ENCODE assay signal across 20 cellular contexts in genomic region chr3:53850895-53851294, GRCh38. TPM values are rescaled to one million over a fixed set of nuclear protein-coding genes. Genes with fewer than 3 reads are reported as not detected.
DNase-seq lines count a peak whose midpoint lies in the region; ATAC-seq, FAIRE-seq and TF ChIP-seq lines count a peak whose summit lies in the region.
"Had no signal": no experiment of that assay in that cellular context is flagged by ENCODE, and none has a peak within 500 bp of the region (broad histone marks: within the 10 kb centered on the region; RNA-seq: fewer than 3 reads in every experiment).

No MANE protein-coding gene starts in this region.

- H3K4me3 ChIP-seq in colonic mucosa = no peak overlapping the region
- no peak overlapping the region for H3K4me3 ChIP-seq in HepG2 (replicated peaks in 1 of 3; ENCODE audit: insufficient read depth in 1 of 3, low read depth in 2 of 3, low read length in 3 of 3)
- H3K4me3 ChIP-seq in trophoblast cell (ENCODE audit: low read depth, low read length) = no peak overlapping the region
- H3K4me3 ChIP-seq: MG63, PC-9, SK-N-MC had no signal

- no peak overlapping the region for H3K18ac ChIP-seq in trophoblast cell (ENCODE audit: low read length)

- peaks cover 7% of the 10 kb centered on the region for H4K20me1 ChIP-seq in HepG2 (ENCODE audit: insufficient read depth, low read length)

- H2BK12ac ChIP-seq in trophoblast cell (ENCODE audit: low read length) = no peak overlapping the region

- no peaks in the 10 kb centered on the region for H3K9me3 ChIP-seq in colonic mucosa
- H3K9me3 ChIP-seq in HepG2 (ENCODE audit: low read length) = no peaks in the 10 kb centered on the region
- H3K9me3 ChIP-seq in trophoblast cell (ENCODE audit: insufficient read depth, low read depth, low read length) = peaks cover 3% of the 10 kb centered on the region
- H3K9me3 ChIP-seq: MG63 had no signal

- FAIRE-seq in HepG2 (lab: Jason Lieb, UNC) = no peak

- H3K9ac ChIP-seq in colonic mucosa (ENCODE audit: low read depth in 2 of 2, low read length in 2 of 2) (no peak overlapping the region), HepG2 (ENCODE audit: insufficient read depth, low read depth, low read length) (no peak overlapping the region), trophoblast cell (ENCODE audit: low read length) (no peak overlapping the region)

- H4K8ac ChIP-seq in trophoblast cell (ENCODE audit: low read depth, low read length) = no peak overlapping the region

- no peak overlapping the region for H3K4me3 Mint-ChIP-seq in HFFc6
- H3K4me3 Mint-ChIP-seq: activated CD4-positive, alpha-beta T cell treated with anti-CD3 and anti-CD28 coated beads, Interleukin-2, amount 10 ng/mL, durations not matched to agents 24 days and 14 days; activated naive CD8-positive, alpha-beta T cell; B cell; naive thymus-derived CD4-positive, alpha-beta T cell had no signal

- no peak overlapping the region for H4K91ac ChIP-seq in trophoblast cell (ENCODE audit: low read depth, low read length)

- intact Hi-C loops in colonic mucosa (cut with DNase I) (no loop called here), HepG2 (cut with micrococcal nuclease; ENCODE audit: unreplicated experiment) (no loop called here)

- in situ Hi-C loops in HepG2 (cut with HindIII; ENCODE audit: extremely low pct_ligation_motif_present, low pct_unique_long_range_greater_than_20kb) (no loop called here), GM13976 (cut with MboI; ENCODE audit: low sequenced_read_pairs, unreplicated experiment) (no loop called here)

- CTCF ChIA-PET in HepG2 (lab: Yijun Ruan, JAX; ENCODE audit: low intra/inter-chr PET ratio, low total read pairs) = no interaction called here

- H3K4me1 Mint-ChIP-seq in HFFc6 (ENCODE audit: low read depth) = no peaks in the 10 kb centered on the region

- H3K27ac ChIP-seq in colonic mucosa = no peak overlapping the region
- H3K27ac ChIP-seq in HepG2 (ENCODE audit: extremely low read length, insufficient read depth, low read length) = no peak overlapping the region
- H3K27ac ChIP-seq in trophoblast cell (ENCODE audit: low read depth, low read length) = no peak overlapping the region
- H3K27ac ChIP-seq: PC-9, SK-N-MC had no signal

- POLR2A ChIA-PET in HepG2 (lab: Yijun Ruan, JAX) = interaction anchor here (7.5 kb wide), 1 partner anchor 7 kb away, joined by 39 read pairs; no protein-coding TSS in a partner anchor

- no peak for TF ChIP-seq POLR2A in HepG2 (IDR thresholded peaks at IDR 0.05; ENCODE audit: insufficient read depth in 1 of 2, low read depth in 2 of 2, low read length in 2 of 2)

- no peak overlapping the region for H3K23ac ChIP-seq in trophoblast cell (ENCODE audit: low read length)

- H3K79me2 ChIP-seq in HepG2 (ENCODE audit: insufficient read depth, low read length) = peaks cover 36% of the 10 kb centered on the region
- H3K79me2 ChIP-seq in trophoblast cell (ENCODE audit: control insufficient read depth, insufficient read depth, low read length, poor library complexity) = no peaks in the 10 kb centered on the region

- no peak overlapping the region for H3K14ac ChIP-seq in trophoblast cell (ENCODE audit: low read length)

- TF ChIP-seq CTCF in AG09319 (IDR thresholded peaks at IDR 0.05; ENCODE audit: low read depth, low read length) (no peak), HFFc6 (IDR thresholded peaks at IDR 0.05) (no peak), colonic mucosa (IDR thresholded peaks at IDR 0.05) (no peak), HepG2 (CRISPR knock-in tag; IDR thresholded peaks at IDR 0.05) (no peak), GM13976 (IDR thresholded peaks at IDR 0.05; ENCODE audit: borderline replicate concordance, control extremely low read depth, extremely low read depth, insufficient read depth, missing control alignments) (no peak)

- H3K79me1 ChIP-seq in trophoblast cell (ENCODE audit: low read length) = no peaks in the 10 kb centered on the region

- WGBS in HepG2 (ENCODE audit: low lambda C conversion rate) = 93% methylated on average over 5 of the region's 5 CpGs
- WGBS in trophoblast cell (ENCODE audit: extremely low coverage, insufficient coverage, insufficient read length) = no CpG with 5 or more reads among the region's 5 CpGs

- no peaks in the 10 kb centered on the region for H3K27me3 ChIP-seq in colonic mucosa
- no peaks in the 10 kb centered on the region; a peak in 1 of 5 replicates for H3K27me3 ChIP-seq in HepG2 (ENCODE audit: control insufficient read depth in 1 of 2, insufficient read depth in 2 of 2, low read length in 2 of 2)
- H3K27me3 ChIP-seq in trophoblast cell (ENCODE audit: insufficient read depth, low read length) = peaks cover 4% of the 10 kb centered on the region
- H3K27me3 ChIP-seq: MG63 had no signal

- H3K4me2 ChIP-seq in HepG2 (ENCODE audit: low read depth, low read length) (no peak overlapping the region), trophoblast cell (ENCODE audit: low read length) (no peak overlapping the region)
- H3K4me2 ChIP-seq: PC-9 had no signal

- H3K4ac ChIP-seq in trophoblast cell (ENCODE audit: low read depth, low read length) = no peak overlapping the region

- no peak overlapping the region for H2BK5ac ChIP-seq in trophoblast cell (ENCODE audit: low read depth, low read length, poor library complexity)

- no peaks in the 10 kb centered on the region for H3K36me3 Mint-ChIP-seq in HFFc6 (ENCODE audit: low read depth)
- H3K36me3 Mint-ChIP-seq: activated naive CD8-positive, alpha-beta T cell had no signal

- H3K36me3 ChIP-seq in colonic mucosa = no peaks in the 10 kb centered on the region
- peaks cover 26 to 56% of the 10 kb centered on the region in 2 experiments for H3K36me3 ChIP-seq in HepG2 (replicated peaks in 1 of 2; ENCODE audit: control insufficient read depth in 1 of 2, insufficient read depth in 2 of 2, low read length in 2 of 2)
- no peaks in the 10 kb centered on the region for H3K36me3 ChIP-seq in trophoblast cell (ENCODE audit: control insufficient read depth in 1 of 2, insufficient read depth in 2 of 2, low read length in 2 of 2)
- H3K36me3 ChIP-seq: MG63 had no signal

- H2AFZ ChIP-seq in HepG2 (ENCODE audit: low read length) (no peak overlapping the region), trophoblast cell (ENCODE audit: insufficient read depth, low read length, poor library complexity) (no peak overlapping the region)
- H2AFZ ChIP-seq: PC-9 had no signal

- H3K9me3 Mint-ChIP-seq in HFFc6 = no peaks in the 10 kb centered on the region
- H3K9me3 Mint-ChIP-seq: activated CD4-positive, alpha-beta T cell treated with anti-CD3 and anti-CD28 coated beads, Interleukin-2, amount 10 ng/mL, durations not matched to agents 24 days and 14 days; naive thymus-derived CD4-positive, alpha-beta T cell had no signal

- DNase-seq in AG09319 (ENCODE audit: extremely low read depth, low read depth) (peak; percentile 2), HFFc6 (peak; percentile 14), colonic mucosa (peak; percentile 50), HepG2 (ENCODE audit: low spot score) (no peak), trophoblast cell (no peak), GM13976 (ENCODE audit: low spot score) (no peak), NOMO-1 (lab: John Stamatoyannopoulos, UW; ENCODE audit: unreplicated experiment in 2 of 2) (no peak)
- DNase-seq: activated CD4-positive, alpha-beta T cell treated with anti-CD3 and anti-CD28 coated beads, Interleukin-2, amount 10 ng/mL, durations not matched to agents 24 days and 14 days; MG63; naive thymus-derived CD4-positive, alpha-beta T cell; NCI-H187; NCI-H524; PC-9; stimulated activated naive CD4-positive, alpha-beta T cell had no signal

- H2AK5ac ChIP-seq in trophoblast cell (ENCODE audit: low read length) = no peak overlapping the region

- H3K4me1 ChIP-seq in colonic mucosa = no peaks in the 10 kb centered on the region
- peaks cover 19% of the 10 kb centered on the region for H3K4me1 ChIP-seq in HepG2 (ENCODE audit: insufficient read depth, low read length)
- H3K4me1 ChIP-seq in trophoblast cell (ENCODE audit: control insufficient read depth in 1 of 2, insufficient read depth in 2 of 2, low read length in 2 of 2) = peaks cover 0 to 5% of the 10 kb centered on the region in 2 experiments

- TF ChIP-seq EP300 in HepG2 (IDR thresholded peaks at IDR 0.05; ENCODE audit: low read depth in 2 of 2, low read length in 2 of 2) (no peak), HepG2 (CRISPR knock-in tag; IDR thresholded peaks at IDR 0.05; ENCODE audit: borderline replicate concordance) (no peak)

- ATAC-seq in HepG2 = no peak
- no peak for ATAC-seq in GM19351 (IDR thresholded peaks at IDR 0.05; ENCODE audit: unreplicated experiment)
- ATAC-seq: naive thymus-derived CD4-positive, alpha-beta T cell had no signal

- H3K27ac Mint-ChIP-seq in HFFc6 = no peak overlapping the region
- H3K27ac Mint-ChIP-seq: activated CD4-positive, alpha-beta T cell treated with anti-CD3 and anti-CD28 coated beads, Interleukin-2, amount 10 ng/mL, durations not matched to agents 24 days and 14 days; activated naive CD8-positive, alpha-beta T cell; B cell; naive thymus-derived CD4-positive, alpha-beta T cell; progenitor cell of endocrine pancreas had no signal

- H4K12ac ChIP-seq in trophoblast cell (ENCODE audit: low read depth, low read length) = no peak overlapping the region

- peaks cover 25% of the 10 kb centered on the region for H3K27me3 Mint-ChIP-seq in HFFc6 (ENCODE audit: insufficient read depth)

- no peak overlapping the region for H2BK120ac ChIP-seq in trophoblast cell (ENCODE audit: insufficient read depth, low read length, poor library complexity)

- BruUV-seq in HepG2 (replicated peaks; lab: Mats Ljungman, UMichigan) = no TSS peak

- no peak for TF ChIP-seq RAD21 in HepG2 (CRISPR knock-in tag; IDR thresholded peaks at IDR 0.05)

RNA-seq across cellular contexts. Expression of gene IL17RB, which starts 4.5 kb away (rescaled TPM):
- total RNA-seq in HFFc6 (2021; fragmentation: NEBNext Ultra II Directional; extraction: Animal tissue kit (Norgen Biotek cat#: 25700)) = not detected
- total RNA-seq in colonic mucosa (10 to 100 TPM; 18.6 to 25.7 TPM), HepG2 (2016; rRNA removed; fragmentation: Illumina TruSeq; extraction: Trizol) (62.7 and 130 TPM in 2 replicates)
- 21.4 and 25.8 TPM in 2 replicates for total RNA-seq in HepG2 (2016; cell fraction: cytosol; rRNA removed; fragmentation: Illumina TruSeq; extraction: Trizol; ENCODE audit: low read depth)
- 63.1 and 130 TPM in 2 replicates for total RNA-seq in HepG2 (2016; cell fraction: insoluble cytoplasmic fraction; rRNA removed; fragmentation: Illumina TruSeq; extraction: Trizol)
- 31.0 and 36.3 TPM in 2 replicates for total RNA-seq in HepG2 (2016; cell fraction: membrane; rRNA removed; fragmentation: Illumina TruSeq; extraction: Trizol)
- 189 and 216 TPM in 2 replicates for total RNA-seq in HepG2 (2016; cell fraction: nucleus; rRNA removed; fragmentation: Illumina TruSeq; extraction: Trizol)
- polyA plus RNA-seq in HepG2 (2011; rRNA removed) = 190 and 198 TPM in 2 replicates
- polyA plus RNA-seq in HepG2 (2011; cell fraction: cytosol; rRNA removed) = 70.3 and 82.3 TPM in 2 replicates
- polyA plus RNA-seq in HepG2 (2011; cell fraction: nucleus; rRNA removed) = 671 and 683 TPM in 2 replicates
- 89.0 and 97.8 TPM in 2 replicates for polyA plus RNA-seq in HepG2 (2012)
- polyA plus RNA-seq in HepG2 (2016; cell fraction: cytosol; fragmentation: Illumina TruSeq; extraction: Trizol; ENCODE audit: low read depth) = 14.5 and 16.0 TPM in 2 replicates
- 72.6 and 77.1 TPM in 2 replicates for polyA plus RNA-seq in HepG2 (2016; cell fraction: insoluble cytoplasmic fraction; fragmentation: Illumina TruSeq; extraction: Trizol; ENCODE audit: low read depth)
- 22.5 and 23.7 TPM in 2 replicates for polyA plus RNA-seq in HepG2 (2016; cell fraction: membrane; fragmentation: Illumina TruSeq; extraction: Trizol; ENCODE audit: low read depth)
- polyA plus RNA-seq in HepG2 (2016; cell fraction: nucleus; fragmentation: Illumina TruSeq; extraction: Trizol; ENCODE audit: insufficient read depth, low read depth) = 415 and 421 TPM in 2 replicates
- 9.5 and 43.2 TPM in 2 replicates for polyA minus RNA-seq in HepG2 (2011; rRNA and poly(A)+ RNA removed; ENCODE audit: low replicate concordance)
- polyA minus RNA-seq in HepG2 (2011; cell fraction: cytosol; rRNA and poly(A)+ RNA removed) = 23.4 and 24.0 TPM in 2 replicates
- polyA minus RNA-seq in HepG2 (2011; cell fraction: nucleus; rRNA and poly(A)+ RNA removed) = 94.6 and 106 TPM in 2 replicates
- 1.2 and 1.3 TPM in 2 replicates for polyA plus RNA-seq in trophoblast cell (2013)
- total RNA-seq: HT1080, PC-9 had no signal

RNA-seq across cellular contexts. Expression of gene CHDH, which starts 4.7 kb away (rescaled TPM):
- total RNA-seq in HFFc6 (2021; fragmentation: NEBNext Ultra II Directional; extraction: Animal tissue kit (Norgen Biotek cat#: 25700)) = not detected
- 10 to 100 TPM; 41.5 to 48.6 TPM for total RNA-seq in colonic mucosa
- 40.4 and 48.9 TPM in 2 replicates for total RNA-seq in HepG2 (2016; rRNA removed; fragmentation: Illumina TruSeq; extraction: Trizol)
- 3.3 TPM in 2 replicates for total RNA-seq in HepG2 (2016; cell fraction: cytosol; rRNA removed; fragmentation: Illumina TruSeq; extraction: Trizol; ENCODE audit: low read depth)
- total RNA-seq in HepG2 (2016; cell fraction: insoluble cytoplasmic fraction; rRNA removed; fragmentation: Illumina TruSeq; extraction: Trizol) = 41.6 and 47.1 TPM in 2 replicates
- total RNA-seq in HepG2 (2016; cell fraction: membrane; rRNA removed; fragmentation: Illumina TruSeq; extraction: Trizol) = 15.0 and 16.6 TPM in 2 replicates
- 41.0 and 44.5 TPM in 2 replicates for total RNA-seq in HepG2 (2016; cell fraction: nucleus; rRNA removed; fragmentation: Illumina TruSeq; extraction: Trizol)
- polyA plus RNA-seq in HepG2 (2011; rRNA removed) = 28.1 and 42.9 TPM in 2 replicates
- 23.3 and 24.3 TPM in 2 replicates for polyA plus RNA-seq in HepG2 (2011; cell fraction: cytosol; rRNA removed)
- 209 and 246 TPM in 2 replicates for polyA plus RNA-seq in HepG2 (2011; cell fraction: nucleus; rRNA removed)
- 32.6 and 41.1 TPM in 2 replicates for polyA plus RNA-seq in HepG2 (2012)
- 2.2 and 2.9 TPM in 2 replicates for polyA plus RNA-seq in HepG2 (2016; cell fraction: cytosol; fragmentation: Illumina TruSeq; extraction: Trizol; ENCODE audit: low read depth)
- polyA plus RNA-seq in HepG2 (2016; cell fraction: insoluble cytoplasmic fraction; fragmentation: Illumina TruSeq; extraction: Trizol; ENCODE audit: low read depth) = 31.8 and 33.2 TPM in 2 replicates
- 7.0 and 8.2 TPM in 2 replicates for polyA plus RNA-seq in HepG2 (2016; cell fraction: membrane; fragmentation: Illumina TruSeq; extraction: Trizol; ENCODE audit: low read depth)
- polyA plus RNA-seq in HepG2 (2016; cell fraction: nucleus; fragmentation: Illumina TruSeq; extraction: Trizol; ENCODE audit: insufficient read depth, low read depth) = 89.8 and 92.2 TPM in 2 replicates
- polyA minus RNA-seq in HepG2 (2011; rRNA and poly(A)+ RNA removed; ENCODE audit: low replicate concordance) = 3.1 and 28.1 TPM in 2 replicates
- 11.1 and 12.1 TPM in 2 replicates for polyA minus RNA-seq in HepG2 (2011; cell fraction: cytosol; rRNA and poly(A)+ RNA removed)
- 32.3 and 32.8 TPM in 2 replicates for polyA minus RNA-seq in HepG2 (2011; cell fraction: nucleus; rRNA and poly(A)+ RNA removed)
- 0.40 and 0.55 TPM in 2 replicates for polyA plus RNA-seq in trophoblast cell (2013)
- total RNA-seq: HT1080, PC-9 had no signal
- polyA plus RNA-seq: naive thymus-derived CD4-positive, alpha-beta T cell had no signal

RNA-seq across cellular contexts. Expression of gene ACTR8, which starts 31.1 kb away (rescaled TPM):
- total RNA-seq in HFFc6 (2021; fragmentation: NEBNext Ultra II Directional; extraction: Animal tissue kit (Norgen Biotek cat#: 25700)) = 10 to 100 TPM; 43.3 to 47.6 (median 45.6) TPM
- 10 to 100 TPM; 31.4 to 35.0 TPM for total RNA-seq in colonic mucosa
- total RNA-seq in HepG2 (2016; rRNA removed; fragmentation: Illumina TruSeq; extraction: Trizol) = 29.0 and 38.5 TPM in 2 replicates
- total RNA-seq in HepG2 (2016; cell fraction: cytosol; rRNA removed; fragmentation: Illumina TruSeq; extraction: Trizol; ENCODE audit: low read depth) = 5.4 and 7.5 TPM in 2 replicates
- total RNA-seq in HepG2 (2016; cell fraction: insoluble cytoplasmic fraction; rRNA removed; fragmentation: Illumina TruSeq; extraction: Trizol) = 33.7 and 39.1 TPM in 2 replicates
- total RNA-seq in HepG2 (2016; cell fraction: membrane; rRNA removed; fragmentation: Illumina TruSeq; extraction: Trizol) = 10.1 and 11.8 TPM in 2 replicates
- 20.8 and 21.7 TPM in 2 replicates for total RNA-seq in HepG2 (2016; cell fraction: nucleus; rRNA removed; fragmentation: Illumina TruSeq; extraction: Trizol)
- polyA plus RNA-seq in HepG2 (2011; rRNA removed) = 14.8 and 15.5 TPM in 2 replicates
- polyA plus RNA-seq in HepG2 (2011; cell fraction: cytosol; rRNA removed) = 9.3 and 13.2 TPM in 2 replicates
- 19.0 and 21.7 TPM in 2 replicates for polyA plus RNA-seq in HepG2 (2011; cell fraction: nucleus; rRNA removed)
- 17.1 and 18.0 TPM in 2 replicates for polyA plus RNA-seq in HepG2 (2012)
- polyA plus RNA-seq in HepG2 (2016; cell fraction: cytosol; fragmentation: Illumina TruSeq; extraction: Trizol; ENCODE audit: low read depth) = 4.0 and 4.2 TPM in 2 replicates
- 29.5 and 35.4 TPM in 2 replicates for polyA plus RNA-seq in HepG2 (2016; cell fraction: insoluble cytoplasmic fraction; fragmentation: Illumina TruSeq; extraction: Trizol; ENCODE audit: low read depth)
- 4.2 and 6.6 TPM in 2 replicates for polyA plus RNA-seq in HepG2 (2016; cell fraction: membrane; fragmentation: Illumina TruSeq; extraction: Trizol; ENCODE audit: low read depth)
- 37.5 and 42.4 TPM in 2 replicates for polyA plus RNA-seq in HepG2 (2016; cell fraction: nucleus; fragmentation: Illumina TruSeq; extraction: Trizol; ENCODE audit: insufficient read depth, low read depth)
- 13.3 and 33.7 TPM in 2 replicates for polyA minus RNA-seq in HepG2 (2011; rRNA and poly(A)+ RNA removed; ENCODE audit: low replicate concordance)
- polyA minus RNA-seq in HepG2 (2011; cell fraction: cytosol; rRNA and poly(A)+ RNA removed) = 14.8 and 18.1 TPM in 2 replicates
- 29.7 and 44.1 TPM in 2 replicates for polyA minus RNA-seq in HepG2 (2011; cell fraction: nucleus; rRNA and poly(A)+ RNA removed)
- 13.0 and 15.2 TPM in 2 replicates for polyA plus RNA-seq in trophoblast cell (2013)

RNA-seq across cellular contexts. Expression of gene SELENOK, which starts 40.8 kb away (rescaled TPM):
- total RNA-seq in HFFc6 (2021; fragmentation: NEBNext Ultra II Directional; extraction: Animal tissue kit (Norgen Biotek cat#: 25700)) = 10 to 100 TPM; 28.6 to 42.2 (median 34.4) TPM
- 10 to 100 TPM; 46.0 to 52.9 TPM for total RNA-seq in colonic mucosa
- total RNA-seq in HepG2 (2016; rRNA removed; fragmentation: Illumina TruSeq; extraction: Trizol) = 47.5 and 67.0 TPM in 2 replicates
- total RNA-seq in HepG2 (2016; cell fraction: cytosol; rRNA removed; fragmentation: Illumina TruSeq; extraction: Trizol; ENCODE audit: low read depth) = 98.1 and 99.7 TPM in 2 replicates
- 50.3 and 68.2 TPM in 2 replicates for total RNA-seq in HepG2 (2016; cell fraction: insoluble cytoplasmic fraction; rRNA removed; fragmentation: Illumina TruSeq; extraction: Trizol)
- total RNA-seq in HepG2 (2016; cell fraction: membrane; rRNA removed; fragmentation: Illumina TruSeq; extraction: Trizol) = 64.7 and 72.8 TPM in 2 replicates
- 41.7 and 53.7 TPM in 2 replicates for total RNA-seq in HepG2 (2016; cell fraction: nucleus; rRNA removed; fragmentation: Illumina TruSeq; extraction: Trizol)
- polyA plus RNA-seq in HepG2 (2011; rRNA removed) = 64.6 and 81.0 TPM in 2 replicates
- polyA plus RNA-seq in HepG2 (2011; cell fraction: cytosol; rRNA removed) = 28.9 and 37.4 TPM in 2 replicates
- polyA plus RNA-seq in HepG2 (2011; cell fraction: nucleus; rRNA removed) = 5.1 and 10.8 TPM in 2 replicates
- 45.5 and 58.6 TPM in 2 replicates for polyA plus RNA-seq in HepG2 (2012)
- 101 and 116 TPM in 2 replicates for polyA plus RNA-seq in HepG2 (2016; cell fraction: cytosol; fragmentation: Illumina TruSeq; extraction: Trizol; ENCODE audit: low read depth)
- polyA plus RNA-seq in HepG2 (2016; cell fraction: insoluble cytoplasmic fraction; fragmentation: Illumina TruSeq; extraction: Trizol; ENCODE audit: low read depth) = 40.0 and 57.2 TPM in 2 replicates
- polyA plus RNA-seq in HepG2 (2016; cell fraction: membrane; fragmentation: Illumina TruSeq; extraction: Trizol; ENCODE audit: low read depth) = 48.1 and 56.1 TPM in 2 replicates
- 82.5 and 83.8 TPM in 2 replicates for polyA plus RNA-seq in HepG2 (2016; cell fraction: nucleus; fragmentation: Illumina TruSeq; extraction: Trizol; ENCODE audit: insufficient read depth, low read depth)
- polyA minus RNA-seq in HepG2 (2011; rRNA and poly(A)+ RNA removed; ENCODE audit: low replicate concordance) = 9.2 and 9.5 TPM in 2 replicates
- polyA minus RNA-seq in HepG2 (2011; cell fraction: cytosol; rRNA and poly(A)+ RNA removed) = 9.1 and 9.7 TPM in 2 replicates
- 10.1 and 11.2 TPM in 2 replicates for polyA minus RNA-seq in HepG2 (2011; cell fraction: nucleus; rRNA and poly(A)+ RNA removed)
- polyA plus RNA-seq in trophoblast cell (2013) = 90.3 and 101 TPM in 2 replicates

Comparison
In these comparisons a context has a peak if more than half of its experiments do, and no peak if none do; other contexts are left out.
1. DNase-seq: peak in AG09319 (single experiment), HFFc6 (single experiment) and colonic mucosa (single experiment); none in HepG2 (single experiment), trophoblast cell (0 of 2), GM13976 (single experiment) and NOMO-1 (0 of 2).
2. RNA of gene IL17RB, which starts 4.5 kb away (total RNA-seq): 21.4 to 216 TPM in HepG2 and 18.6 to 25.7 TPM in colonic mucosa; not detected in HFFc6; every median in the first group is over 10 times any median in the second.
3. RNA of gene CHDH, which starts 4.7 kb away (total RNA-seq): 3.3 to 48.9 TPM in HepG2 and 41.5 to 48.6 TPM in colonic mucosa; not detected in HFFc6; every median in the first group is over 4 times any median in the second.